ENCODE assay signal across 9 cellular contexts in genomic region chr1:47225430-47226100, GRCh38. TPM values are rescaled to one million over a fixed set of nuclear protein-coding genes. Genes with fewer than 3 reads are reported as not detected.
DNase-seq lines count a peak whose midpoint lies in the region; ATAC-seq, FAIRE-seq and TF ChIP-seq lines count a peak whose summit lies in the region.
"Had no signal": no experiment of that assay in that cellular context is flagged by ENCODE, and none has a peak within 500 bp of the region (broad histone marks: within the 10 kb centered on the region; RNA-seq: fewer than 3 reads in every experiment).

No MANE protein-coding gene starts in this region.

- H3K4me1 ChIP-seq in pancreas (peaks cover 0 to 8% (median 4%) of the 10 kb centered on the region in 3 donors), MM.1S (ENCODE audit: low read length) (no peaks in the 10 kb centered on the region)

- H3K27ac ChIP-seq in pancreas (no peak overlapping the region), MM.1S (ENCODE audit: low read length) (no peak overlapping the region)

- H3K36me3 ChIP-seq in pancreas (no peaks in the 10 kb centered on the region), MM.1S (replicated peaks; ENCODE audit: insufficient read depth, low read length) (no peaks in the 10 kb centered on the region)

- no peaks in the 10 kb centered on the region for H3F3A ChIP-seq in MM.1S (ENCODE audit: insufficient read depth, low read length)

- H3K9ac ChIP-seq in MM.1S (ENCODE audit: low read length): no peak overlapping the region

- peaks cover 0 to 30% (median 3%) of the 10 kb centered on the region in 4 donors for H3K27me3 ChIP-seq in pancreas
- H3K27me3 ChIP-seq in MM.1S (replicated peaks; ENCODE audit: insufficient read depth, low read length): peaks cover 72% of the 10 kb centered on the region

- ATAC-seq in esophagus mucosa (peak; percentile 34), pancreas (peak in 3 of 4 donors; percentile 51 to 70 (median 54)), HG03135 (IDR thresholded peaks at IDR 0.05; ENCODE audit: unreplicated experiment) (no peak), GM19452 (IDR thresholded peaks at IDR 0.05; ENCODE audit: unreplicated experiment) (no peak)

- H3K9me3 ChIP-seq in pancreas (no peaks in the 10 kb centered on the region), MM.1S (replicated peaks; ENCODE audit: insufficient read depth, low read length) (no peaks in the 10 kb centered on the region)

- no peak overlapping the region for H3K4me2 ChIP-seq in MM.1S (ENCODE audit: low read depth, low read length)

- no peaks in the 10 kb centered on the region for H4K20me1 ChIP-seq in MM.1S (ENCODE audit: insufficient read depth, low read length)

- DNase-seq in D341Med (ENCODE audit: low spot score) (peak; percentile 60), OCI-M1 (lab: John Stamatoyannopoulos, UW) (peak; percentile 28), pancreas (peak in 2 of 6 donors; percentile 63 to 66), MM.1S (no peak), NCI-H1436 (lab: John Stamatoyannopoulos, UW) (no peak)

- no peaks in the 10 kb centered on the region for H3K9me2 ChIP-seq in MM.1S (replicated peaks; ENCODE audit: insufficient read depth, low read length)

- intact Hi-C loops in pancreas (cut with DNase I): no loop called here

- no peak overlapping the region for H2AFZ ChIP-seq in MM.1S (ENCODE audit: low read length)

- no peak for TF ChIP-seq CTCF in pancreas (IDR thresholded peaks at IDR 0.05)
- TF ChIP-seq CTCF in MM.1S (IDR thresholded peaks at IDR 0.05; ENCODE audit: low read length): no peak

- H3K4me3 ChIP-seq in pancreas: peak overlapping the region in 3 of 4 donors; percentile 16 to 40 (median 28)
- H3K4me3 ChIP-seq in MM.1S (ENCODE audit: low read length): no peak overlapping the region

- H3K79me2 ChIP-seq in MM.1S (ENCODE audit: low read length): no peaks in the 10 kb centered on the region

- no peak for FAIRE-seq in pancreas (lab: Jason Lieb, UNC)

- 2 to 3% methylated on average over 42 to 79 of the region's 79 CpGs for WGBS in pancreas, 2 donors

RNA-seq across cellular contexts. Expression of gene TAL1, which starts 6.5 kb away (rescaled TPM):
- total RNA-seq in esophagus mucosa (0.64 TPM), pancreas (1 to 10 TPM in 2 of 6 donors, under 1 TPM in 4; 0.28 to 1.2 (median 0.39) TPM)
- polyA plus RNA-seq in pancreas: 1 to 10 TPM; 1.8 to 3.2 TPM

RNA-seq across cellular contexts. Expression of gene PDZK1IP1, which starts 35.7 kb away (rescaled TPM):
- 273 TPM for total RNA-seq in esophagus mucosa
- total RNA-seq in pancreas: 10 to 100 TPM; 26.6 to 55.9 (median 46.4) TPM
- 10 to 100 TPM; 26.1 to 41.9 TPM for polyA plus RNA-seq in pancreas
- total RNA-seq: temporal lobe had no signal

Comparison
In these comparisons a context has a peak if more than half of its experiments do, and no peak if none do; other contexts are left out.
1. DNase-seq: peak in D341Med (single experiment) and OCI-M1 (single experiment); none in MM.1S (single experiment) and NCI-H1436 (single experiment).
2. ATAC-seq: peak in esophagus mucosa (single experiment) and pancreas (3 of 4); none in HG03135 (single experiment) and GM19452 (single experiment).